24 cellular contexts compared by ENCODE assay signal in genomic region chr9:134234687-134235359, GRCh38.
"Had no signal": no experiment of that assay in that cellular context is flagged by ENCODE, and none has a peak within 500 bp of the region (broad histone marks: within the 10 kb centered on the region; RNA-seq: fewer than 3 reads in every experiment).

No MANE protein-coding gene starts in this region.

- H3K4me1 Mint-ChIP-seq: immature natural killer cell; memory B cell; stimulated activated effector memory CD8-positive, alpha-beta T cell treated with anti-CD3 and anti-CD28 coated beads, Interleukin-12 subunit alpha, Interleukin-12 subunit beta, amount 100 ng/mL, for 72 hours had no signal

- H3K9me3 Mint-ChIP-seq: immature natural killer cell; memory B cell; natural killer cell treated with Interleukin-12 subunit alpha and Interleukin-12 subunit beta and Interleukin-15 and Interleukin-18, amount 100 ng/mL, for 72 hours; stimulated activated effector memory CD8-positive, alpha-beta T cell treated with anti-CD3 and anti-CD28 coated beads, Interleukin-12 subunit alpha, Interleukin-12 subunit beta, amount 100 ng/mL, for 72 hours; stimulated activated naive CD8-positive, alpha-beta T cell treated with anti-CD3 and anti-CD28 coated beads, Interleukin-15, Interleukin-2, amounts not matched to agents 100 ng/mL and 50 ng/mL, for 24 hours had no signal

- H3K9me3 ChIP-seq: esophagus muscularis mucosa, gastroesophageal sphincter, left ventricle myocardium inferior, lower lobe of right lung, neutrophil, tibial artery, upper lobe of left lung, uterus had no signal

- H3K27ac ChIP-seq: dorsolateral prefrontal cortex, esophagus muscularis mucosa, gastroesophageal sphincter, left ventricle myocardium inferior, lower lobe of right lung, neutrophil, tibial artery, upper lobe of left lung, uterus had no signal

- H3K36me3 Mint-ChIP-seq: immature natural killer cell; memory B cell; natural killer cell treated with Interleukin-12 subunit alpha and Interleukin-12 subunit beta and Interleukin-15 and Interleukin-18, amount 100 ng/mL, for 72 hours; stimulated activated effector memory CD8-positive, alpha-beta T cell treated with anti-CD3 and anti-CD28 coated beads, Interleukin-12 subunit alpha, Interleukin-12 subunit beta, amount 100 ng/mL, for 72 hours had no signal

- H3K27me3 ChIP-seq: uterus had no signal

- H3K4me3 ChIP-seq: dorsolateral prefrontal cortex, esophagus muscularis mucosa, gastroesophageal sphincter, left ventricle myocardium inferior, lower lobe of right lung, tibial artery, upper lobe of left lung, uterus had no signal

- DNase-seq: cortex of kidney; effector CD8-positive, alpha-beta T cell; glutamatergic neuron; immature natural killer cell; left cardiac atrium; left ventricle myocardium inferior; lower lobe of right lung; midbrain; posterior cingulate gyrus; small intestine; stimulated activated CD4-positive, alpha-beta T cell treated with anti-CD3 and anti-CD28 coated beads, Interleukin-12 subunit alpha, Interleukin-12 subunit beta, amount 100 ng/mL, for 4 hours; stimulated activated CD4-positive, alpha-beta T cell treated with anti-CD3 and anti-CD28 coated beads, Interleukin-2, amount 100 ng/mL, for 48 hours; stimulated activated CD8-positive, alpha-beta memory T cell treated with anti-CD3 and anti-CD28 coated beads, Interleukin-4, amount 100 ng/mL, for 48 hours; tibial artery; uterus had no signal

- H3K36me3 ChIP-seq: esophagus muscularis mucosa, gastroesophageal sphincter, left ventricle myocardium inferior, lower lobe of right lung, neutrophil, tibial artery, upper lobe of left lung, uterus had no signal

- H3K4me3 Mint-ChIP-seq: immature natural killer cell; memory B cell; natural killer cell treated with Interleukin-12 subunit alpha and Interleukin-12 subunit beta and Interleukin-15 and Interleukin-18, amount 100 ng/mL, for 72 hours; stimulated activated effector memory CD8-positive, alpha-beta T cell treated with anti-CD3 and anti-CD28 coated beads, Interleukin-12 subunit alpha, Interleukin-12 subunit beta, amount 100 ng/mL, for 72 hours; stimulated activated naive CD8-positive, alpha-beta T cell treated with anti-CD3 and anti-CD28 coated beads, Interleukin-15, Interleukin-2, amounts not matched to agents 100 ng/mL and 50 ng/mL, for 24 hours had no signal

- H3K27ac Mint-ChIP-seq: immature natural killer cell; memory B cell; natural killer cell treated with Interleukin-12 subunit alpha and Interleukin-12 subunit beta and Interleukin-15 and Interleukin-18, amount 100 ng/mL, for 72 hours; stimulated activated effector memory CD8-positive, alpha-beta T cell treated with anti-CD3 and anti-CD28 coated beads, Interleukin-12 subunit alpha, Interleukin-12 subunit beta, amount 100 ng/mL, for 72 hours; stimulated activated naive CD8-positive, alpha-beta T cell treated with anti-CD3 and anti-CD28 coated beads, Interleukin-15, Interleukin-2, amounts not matched to agents 100 ng/mL and 50 ng/mL, for 24 hours had no signal

- ATAC-seq: gastroesophageal sphincter; lower lobe of right lung; natural killer cell treated with Interleukin-12 subunit alpha and Interleukin-12 subunit beta and Interleukin-15 and Interleukin-18, amount 100 ng/mL, for 72 hours; stimulated activated effector memory CD8-positive, alpha-beta T cell treated with anti-CD3 and anti-CD28 coated beads, Interleukin-12 subunit alpha, Interleukin-12 subunit beta, amount 100 ng/mL, for 72 hours had no signal
